In the genomic region with DNA sequence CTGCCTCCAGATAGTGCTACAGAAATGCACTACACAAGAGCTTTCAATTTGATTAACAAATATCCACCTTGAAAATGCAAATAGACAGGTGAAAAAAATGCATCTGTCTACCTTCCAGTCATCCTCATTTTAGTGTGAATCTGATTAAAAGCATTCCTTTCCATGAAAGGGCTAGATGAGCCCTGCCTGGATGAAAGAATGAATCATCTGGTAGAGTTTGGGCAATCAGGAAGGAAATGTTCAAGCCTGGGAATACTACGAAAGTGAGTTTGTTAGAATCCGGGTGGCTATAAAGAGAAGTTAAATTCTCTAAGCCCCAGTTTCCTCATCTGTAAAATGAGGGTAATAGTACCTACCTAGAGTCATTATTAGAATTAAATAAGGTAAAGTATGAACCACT, we compare ENCODE assay signal across 26 cellular contexts.
DNase-seq lines count a peak whose midpoint lies in the region; ATAC-seq, FAIRE-seq and TF ChIP-seq lines count a peak whose summit lies in the region.
"Had no signal": no experiment of that assay in that cellular context is flagged by ENCODE, and none has a peak within 500 bp of the region (broad histone marks: within the 10 kb centered on the region; RNA-seq: fewer than 3 reads in every experiment).

No MANE protein-coding gene starts in this region.

- intact Hi-C loops in IMR-90 (cut with micrococcal nuclease) (no loop called here), uterus (cut with DNase I; ENCODE audit: low total_unique reads) (no loop called here)

- H2BK5ac ChIP-seq in IMR-90 (ENCODE audit: low read depth, low read length, poor library complexity, severe bottlenecking), result peak overlapping the region; percentile 70

- H2AFZ ChIP-seq in IMR-90 (replicated peaks; ENCODE audit: low read length, poor library complexity) (no peak overlapping the region), keratinocyte (ENCODE audit: control insufficient read depth, low read length) (peak overlapping the region; percentile 39)
- H2AFZ ChIP-seq: hepatocyte had no signal

- no peak overlapping the region for H3K56ac ChIP-seq in IMR-90 (ENCODE audit: extremely low read depth, insufficient read depth, low read length)

- dilution Hi-C loops in IMR-90 (cut with HindIII; ENCODE audit: low sequenced_read_pairs, unreplicated experiment) (no loop called here), keratinocyte (cut with MboI; ENCODE audit: extremely low pct_ligation_motif_present, low sequenced_read_pairs) (no loop called here)

- H2BK120ac ChIP-seq in IMR-90 (ENCODE audit: low read depth, low read length), result peak overlapping the region; percentile 82

- H3K9ac ChIP-seq in IMR-90 (ENCODE audit: low read depth, low read length), result no peak overlapping the region
- peak overlapping the region; percentile 12 for H3K9ac ChIP-seq in adipocyte (ENCODE audit: low read length)
- no peak overlapping the region for H3K9ac ChIP-seq in keratinocyte (ENCODE audit: control insufficient read depth, extremely low read depth, insufficient read depth, low read length)

- POLR2A ChIA-PET in IMR-90 (lab: Charles Lee; ENCODE audit: unreplicated experiment), result no interaction called here

- H3K14ac ChIP-seq in IMR-90 (replicated peaks; ENCODE audit: low read depth, low read length), result peak overlapping the region; percentile 76; the same call in 1 of the 2 replicates

- H3K23ac ChIP-seq in IMR-90 (ENCODE audit: low read depth, low read length), result no peak overlapping the region

- H3K4me2 ChIP-seq in IMR-90 (ENCODE audit: low read depth, low read length) (no peak overlapping the region), keratinocyte (ENCODE audit: control insufficient read depth, extremely low read depth, insufficient read depth, low read depth, low read length) (peak overlapping the region; percentile 28)
- H3K4me2 ChIP-seq: hepatocyte had no signal

- H3K18ac ChIP-seq in IMR-90 (ENCODE audit: low read depth, low read length), result peak overlapping the region; percentile 17; the same call in 1 of the 2 replicates

- peak overlapping the region; percentile 81; the same call in 1 of the 2 replicates for H2BK20ac ChIP-seq in IMR-90 (ENCODE audit: low read depth, low read length)

- no peak for ATAC-seq in IMR-90 (ENCODE audit: low read depth)
- no peak for ATAC-seq in GM19023 (IDR thresholded peaks at IDR 0.05; ENCODE audit: unreplicated experiment)
- ATAC-seq: naive thymus-derived CD4-positive, alpha-beta T cell; T-cell had no signal

- H4K5ac ChIP-seq in IMR-90 (ENCODE audit: low read depth, low read length), result 0 out of 2 replicates have a peak overlapping the region, but pooled peaks have one; percentile 35

- H3K9me1 ChIP-seq in IMR-90 (ENCODE audit: insufficient read depth, low read length), result peaks cover 2% of the 10 kb centered on the region
- H3K9me1 ChIP-seq in keratinocyte (ENCODE audit: control insufficient read depth, extremely low read depth, insufficient read depth, low read length), result no peaks in the 10 kb centered on the region

- DNase-seq in EL (peak; percentile 61), IMR-90 (peak; percentile 11), adipocyte (ENCODE audit: low read depth) (peak; percentile 5), keratinocyte (ENCODE audit: low read depth, low spot score) (no peak), NCI-H2171 (lab: John Stamatoyannopoulos, UW) (no peak), NK-92 (lab: John Stamatoyannopoulos, UW; ENCODE audit: unreplicated experiment) (no peak), uterus (no peak)
- DNase-seq: activated CD4-positive, alpha-beta T cell treated with anti-CD3 and anti-CD28 coated beads, Interleukin-2, amount 50 U/mL, for 48 hours; activated T-cell treated with anti-CD3 and anti-CD28 coated beads for 4 hours; aorta; DND-41; effector memory CD4-positive, alpha-beta T cell; kidney; naive thymus-derived CD4-positive, alpha-beta T cell; NCI-H187 treated with DMSO at 0.1 percent for 48 hours; pancreas; right lobe of liver; Right ventricle myocardium superior; stimulated activated CD4-positive, alpha-beta T cell treated with anti-CD3 and anti-CD28 coated beads, Interleukin-1b, Interleukin-23, amount 100 ng/mL, for 48 hours; stimulated activated naive CD4-positive, alpha-beta T cell treated with Interleukin-2 at 50 U/mL for 16 hours; T-cell had no signal

- H2AK5ac ChIP-seq in IMR-90 (ENCODE audit: low read depth, low read length), result no peak overlapping the region

- in situ Hi-C loops in IMR-90 (cut with MboI; ENCODE audit: low sequenced_read_pairs), result no loop called here

- H3K9me3 ChIP-seq in IMR-90 (ENCODE audit: control insufficient read depth, insufficient read depth, low read length) (no peaks in the 10 kb centered on the region), adipocyte (ENCODE audit: control insufficient read depth, low read length) (no peaks in the 10 kb centered on the region), keratinocyte (ENCODE audit: control insufficient read depth, low read depth, low read length) (no peaks in the 10 kb centered on the region), uterus (no peaks in the 10 kb centered on the region)
- H3K9me3 ChIP-seq: HAP-1, pancreas, right lobe of liver, tibial artery had no signal

- H3K27me3 ChIP-seq in IMR-90 (ENCODE audit: control insufficient read depth, insufficient read depth, low read length), result no peaks in the 10 kb centered on the region
- H3K27me3 ChIP-seq in adipocyte (replicated peaks; ENCODE audit: control insufficient read depth, insufficient read depth, low read length), result no peaks in the 10 kb centered on the region
- no peaks in the 10 kb centered on the region for H3K27me3 ChIP-seq in keratinocyte (ENCODE audit: control insufficient read depth, extremely low read depth, insufficient read depth, low read length)
- H3K27me3 ChIP-seq in uterus, result no peaks in the 10 kb centered on the region
- H3K27me3 ChIP-seq: hepatocyte, pancreas, right lobe of liver, tibial artery had no signal

- no CpG with 5 or more reads among the region's 2 CpGs for WGBS in IMR-90 (ENCODE audit: extremely low coverage in 2 of 2, insufficient read length in 1 of 2), 2 experiments

- no peak overlapping the region for H3K4me3 ChIP-seq in IMR-90 (ENCODE audit: insufficient read depth, low read depth, low read length)
- H3K4me3 ChIP-seq in adipocyte (ENCODE audit: low read length), result no peak overlapping the region
- no peak overlapping the region for H3K4me3 ChIP-seq in keratinocyte (ENCODE audit: control insufficient read depth in 2 of 3, extremely low read depth in 1 of 3, insufficient read depth in 2 of 3, low read depth in 1 of 3, low read length in 3 of 3)
- no peak overlapping the region for H3K4me3 ChIP-seq in uterus
- H3K4me3 ChIP-seq: HAP-1, hepatocyte, pancreas, right lobe of liver, tibial artery had no signal

- H3K4me1 ChIP-seq in IMR-90 (ENCODE audit: control insufficient read depth, insufficient read depth, low read length), result 0 out of 2 replicates have a peak, but pooled peaks cover 3% of the 10 kb centered on the region
- peaks cover 23% of the 10 kb centered on the region for H3K4me1 ChIP-seq in adipocyte (ENCODE audit: control insufficient read depth, insufficient read depth, low read length)
- H3K4me1 ChIP-seq in keratinocyte (ENCODE audit: control insufficient read depth, extremely low read depth, insufficient read depth, low read length), result peaks cover 22% of the 10 kb centered on the region
- H3K4me1 ChIP-seq in uterus, result no peaks in the 10 kb centered on the region
- H3K4me1 ChIP-seq: HAP-1, pancreas, right lobe of liver had no signal

- no peak overlapping the region for H2AK9ac ChIP-seq in IMR-90 (replicated peaks; ENCODE audit: low read depth, low read length, poor library complexity)

- no peak for TF ChIP-seq RAD21 in IMR-90 (IDR thresholded peaks at IDR 0.05; ENCODE audit: low read length)

- no peaks in the 10 kb centered on the region for H3K36me3 ChIP-seq in IMR-90 (ENCODE audit: control insufficient read depth, insufficient read depth, low read length)
- no peaks in the 10 kb centered on the region for H3K36me3 ChIP-seq in adipocyte (ENCODE audit: control insufficient read depth, insufficient read depth, low read length, severe bottlenecking)
- no peaks in the 10 kb centered on the region for H3K36me3 ChIP-seq in keratinocyte (ENCODE audit: control insufficient read depth in 2 of 2, extremely low read depth in 1 of 2, insufficient read depth in 2 of 2, low read length in 2 of 2)
- no peaks in the 10 kb centered on the region for H3K36me3 ChIP-seq in uterus
- H3K36me3 ChIP-seq: HAP-1, pancreas, right lobe of liver, tibial artery had no signal

- peak overlapping the region in 1 of 2 experiments; percentile 54; a peak in 1 of 4 replicates for H4K8ac ChIP-seq in IMR-90 (ENCODE audit: low read depth in 2 of 2, low read length in 2 of 2)

- CTCF ChIA-PET in IMR-90 (lab: Yijun Ruan, JAX), result no interaction called here

- no peak for TF ChIP-seq CTCF in IMR-90 (conservative IDR thresholded peaks at IDR 0.05; ENCODE audit: low read depth, low read length)
- no peak for TF ChIP-seq CTCF in keratinocyte (optimal IDR thresholded peaks at IDR 0.05 in 1 of 3, IDR thresholded peaks at IDR 0.05 in 1 of 3, conservative IDR thresholded peaks at IDR 0.05 in 1 of 3; ENCODE audit: extremely low read depth in 1 of 3, insufficient read depth in 2 of 3, low read length in 3 of 3)
- no peak for TF ChIP-seq CTCF in uterus (IDR thresholded peaks at IDR 0.05)

- H3K27ac ChIP-seq in IMR-90 (ENCODE audit: insufficient read depth, low read length) (no peak overlapping the region), keratinocyte (ENCODE audit: control insufficient read depth, insufficient read depth, low read length) (no peak overlapping the region), uterus (no peak overlapping the region)
- H3K27ac ChIP-seq: hepatocyte, HL-60, pancreas, right lobe of liver had no signal

- peak; percentile 81 for FAIRE-seq in keratinocyte (lab: Jason Lieb, UNC)
- FAIRE-seq: kidney, pancreas had no signal

- H3K79me2 ChIP-seq in keratinocyte (ENCODE audit: control insufficient read depth, insufficient read depth, low read length), result no peaks in the 10 kb centered on the region
- H3K79me2 ChIP-seq: hepatocyte had no signal

- no TSS peak for BruUV-seq in IMR-90 (replicated peaks; lab: Mats Ljungman, UMichigan)

- TF ChIP-seq POLR2A in IMR-90 (IDR thresholded peaks at IDR 0.05; ENCODE audit: low read depth, low read length), result no peak
- TF ChIP-seq POLR2A in uterus (IDR thresholded peaks at IDR 0.05), result no peak

- H4K91ac ChIP-seq in IMR-90 (ENCODE audit: insufficient read depth, low read depth, low read length), result peak overlapping the region; percentile 58; the same call in 1 of the 2 replicates

- H2BK15ac ChIP-seq in IMR-90 (ENCODE audit: low read depth, low read length), result peak overlapping the region; percentile 74; the same call in 1 of the 3 replicates

- no peaks in the 10 kb centered on the region for H3K79me1 ChIP-seq in IMR-90 (ENCODE audit: low read depth in 1 of 2, low read length in 2 of 2)

- H4K20me1 ChIP-seq in IMR-90 (ENCODE audit: insufficient read depth, low read length) (no peaks in the 10 kb centered on the region), keratinocyte (ENCODE audit: control insufficient read depth, extremely low read depth, insufficient read depth, low read length) (no peaks in the 10 kb centered on the region)

- H3K4ac ChIP-seq in IMR-90 (ENCODE audit: low read depth, low read length), result peak overlapping the region; percentile 59; the same call in 1 of the 2 replicates

TF ChIP-seq in IMR-90, 13 proteins besides CTCF, POLR2A, EP300 and RAD21:
- TF ChIP-seq SMC3 (IDR thresholded peaks at IDR 0.05; ENCODE audit: low read depth, low read length) (no peak), CEBPB (IDR thresholded peaks at IDR 0.05; ENCODE audit: low read depth, low read length) (peak; percentile 43; the same call in 1 of the 2 replicates)

Comparison
In these comparisons a context has a peak if more than half of its experiments do, and no peak if none do; other contexts are left out.
1. DNase-seq: peak in EL (single experiment), IMR-90 (single experiment) and adipocyte (single experiment); none in keratinocyte (single experiment), NCI-H2171 (single experiment), NK-92 (single experiment) and uterus (0 of 2).